In genomic region chr1:199075792-199076191, GRCh38 we compare ENCODE assay signal across 2 cellular contexts.
TF ChIP-seq lines count a peak whose summit lies in the region.

No MANE protein-coding gene starts in this region.

TF ChIP-seq in GM23338, 12 proteins besides CTCF, POLR2A, EP300 and RAD21 (continued from another document):
- TF ChIP-seq EZH2phosphoT487 (IDR thresholded peaks at IDR 0.05; ENCODE audit: unreplicated experiment), result no peak
- TF ChIP-seq ZNF331 (CRISPR knock-in tag; IDR thresholded peaks at IDR 0.05; ENCODE audit: low read depth), result no peak
- TF ChIP-seq STAT1 (IDR thresholded peaks at IDR 0.05; ENCODE audit: unreplicated experiment), result no peak
- no peak for TF ChIP-seq CREB1 (CRISPR knock-in tag; IDR thresholded peaks at IDR 0.05; ENCODE audit: low read depth)
- no peak for TF ChIP-seq ZNF462 (CRISPR knock-in tag; IDR thresholded peaks at IDR 0.05)
TF ChIP-seq in GM23338: peak in this region for 0.

TF ChIP-seq in H1, 55 proteins besides CTCF, POLR2A, EP300 and RAD21 (continued from another document):
- TF ChIP-seq SUZ12 (IDR thresholded peaks at IDR 0.05; ENCODE audit: low read length) (no peak), MAFK (IDR thresholded peaks at IDR 0.05; ENCODE audit: low read depth, low read length) (no peak), NRF1 (IDR thresholded peaks at IDR 0.05; ENCODE audit: low read depth, low read length) (no peak), TCF12 (IDR thresholded peaks at IDR 0.05; ENCODE audit: low read depth, low read length) (no peak), TAF7 (optimal IDR thresholded peaks at IDR 0.05; ENCODE audit: borderline replicate concordance, low read depth, low read length) (no peak), RNF2 (IDR thresholded peaks at IDR 0.05; ENCODE audit: borderline replicate concordance, low read depth, low read length, missing control alignments, poor library complexity, severe bottlenecking) (no peak), RXRA (IDR thresholded peaks at IDR 0.05; ENCODE audit: insufficient read depth, low read depth, low read length) (no peak), JUND (IDR thresholded peaks at IDR 0.05; ENCODE audit: low read length) (no peak), FOSL1 (IDR thresholded peaks at IDR 0.05; ENCODE audit: insufficient read depth, low read depth, low read length) (no peak), EGR1 (IDR thresholded peaks at IDR 0.05; ENCODE audit: borderline replicate concordance, low read depth, low read length) (no peak)
